Comparison of ENCODE assay signal across 8 cellular contexts in genomic region chr1:26432793-26433192, GRCh38. TPM values are rescaled to one million over a fixed set of nuclear protein-coding genes. Genes with fewer than 3 reads are reported as not detected.
DNase-seq lines count a peak whose midpoint lies in the region; ATAC-seq and TF ChIP-seq lines count a peak whose summit lies in the region.

No MANE protein-coding gene starts in this region.

- H3K4me1 Mint-ChIP-seq in effector memory CD8-positive, alpha-beta T cell (ENCODE audit: low read depth in 2 of 2) = peaks cover 13 to 17% of the 10 kb centered on the region in 2 donors
- peaks cover 19% of the 10 kb centered on the region for H3K4me1 Mint-ChIP-seq in nephron progenitor cell

- peaks cover 0 to 5% of the 10 kb centered on the region in 2 donors for H3K27me3 Mint-ChIP-seq in effector memory CD8-positive, alpha-beta T cell
- peaks cover 6% of the 10 kb centered on the region for H3K27me3 Mint-ChIP-seq in nephron progenitor cell (ENCODE audit: low read depth, poor library complexity)

- H3K4me3 Mint-ChIP-seq in effector memory CD8-positive, alpha-beta T cell = peak overlapping the region; percentile 88 to 98
- peak overlapping the region; percentile 99 for H3K4me3 Mint-ChIP-seq in nephron progenitor cell

- DNase-seq in BE2C = no peak
- DNase-seq in MG63 = no peak
- DNase-seq in effector memory CD8-positive, alpha-beta T cell = no peak
- DNase-seq in nephron progenitor cell = no peak
- DNase-seq in mesenteric fat pad (ENCODE audit: low spot score) = no peak
- no peak for DNase-seq in stimulated activated CD8-positive, alpha-beta memory T cell treated with anti-CD3 and anti-CD28 coated beads, Interleukin-4, amount 100 ng/mL, for 48 hours
- DNase-seq in DMS79 treated with DMSO at 0.1 percent for 48 hours (lab: John Stamatoyannopoulos, UW) = no peak
- DNase-seq in stimulated activated naive CD4-positive, alpha-beta T cell (lab: John Stamatoyannopoulos, UW) = no peak

- no peak for ATAC-seq in effector memory CD8-positive, alpha-beta T cell (replicated peaks)

- H3K9me3 Mint-ChIP-seq in effector memory CD8-positive, alpha-beta T cell = no peaks in the 10 kb centered on the region
- H3K9me3 Mint-ChIP-seq in nephron progenitor cell = no peaks in the 10 kb centered on the region

- H3K27me3 ChIP-seq in BE2C (no peaks in the 10 kb centered on the region), MG63 (no peaks in the 10 kb centered on the region)

- TF ChIP-seq CTCF in BE2C (IDR thresholded peaks at IDR 0.05; ENCODE audit: low read depth, low read length) (no peak), nephron progenitor cell (IDR thresholded peaks at IDR 0.05) (no peak)

- H3K9me3 ChIP-seq in BE2C (no peaks in the 10 kb centered on the region), MG63 (no peaks in the 10 kb centered on the region)

- H3K4me3 ChIP-seq in BE2C (ENCODE audit: low read depth, low read length) (peak overlapping the region; percentile 91), MG63 (peak overlapping the region; percentile 67)

- H3K36me3 ChIP-seq in BE2C (no peaks in the 10 kb centered on the region), MG63 (peaks cover 11% of the 10 kb centered on the region)

- peak overlapping the region; percentile 66 to 94 for H3K27ac Mint-ChIP-seq in effector memory CD8-positive, alpha-beta T cell
- no peak overlapping the region for H3K27ac Mint-ChIP-seq in nephron progenitor cell

- H3K36me3 Mint-ChIP-seq in effector memory CD8-positive, alpha-beta T cell (ENCODE audit: insufficient read depth) = peaks cover 27% of the 10 kb centered on the region
- H3K36me3 Mint-ChIP-seq in nephron progenitor cell (ENCODE audit: low read depth) = peaks cover 26% of the 10 kb centered on the region

- H3K4me1 ChIP-seq in BE2C = no peaks in the 10 kb centered on the region

RNA-seq across cellular contexts. Expression of gene DHDDS, which starts 0.7 kb away (rescaled TPM):
- polyA plus RNA-seq in BE2C (2012; ENCODE audit: insufficient read depth, insufficient read length, low read depth) = 19.0 TPM
- 28.8 and 37.8 TPM in 2 replicates for total RNA-seq in MG63 (2014; rRNA removed; shearing (Covaris generic); ENCODE audit: low replicate concordance)
- 141 TPM for total RNA-seq in mesenteric fat pad

RNA-seq across cellular contexts. Expression of gene LIN28A, which starts 22.2 kb away (rescaled TPM):
- polyA plus RNA-seq in BE2C (2012; ENCODE audit: insufficient read depth, insufficient read length, low read depth) = 0.11 TPM
- not detected in 2 replicates for total RNA-seq in MG63 (2014; rRNA removed; shearing (Covaris generic); ENCODE audit: low replicate concordance)
- not detected for total RNA-seq in mesenteric fat pad

RNA-seq across cellular contexts. Expression of gene HMGN2, which starts 39.4 kb away (rescaled TPM):
- polyA plus RNA-seq in BE2C (2012; ENCODE audit: insufficient read depth, insufficient read length, low read depth) = 340 TPM
- 568 and 802 TPM in 2 replicates for total RNA-seq in MG63 (2014; rRNA removed; shearing (Covaris generic); ENCODE audit: low replicate concordance)
- total RNA-seq in mesenteric fat pad = 151 TPM
